ENCODE assay signal across 14 cellular contexts in the genomic region with DNA sequence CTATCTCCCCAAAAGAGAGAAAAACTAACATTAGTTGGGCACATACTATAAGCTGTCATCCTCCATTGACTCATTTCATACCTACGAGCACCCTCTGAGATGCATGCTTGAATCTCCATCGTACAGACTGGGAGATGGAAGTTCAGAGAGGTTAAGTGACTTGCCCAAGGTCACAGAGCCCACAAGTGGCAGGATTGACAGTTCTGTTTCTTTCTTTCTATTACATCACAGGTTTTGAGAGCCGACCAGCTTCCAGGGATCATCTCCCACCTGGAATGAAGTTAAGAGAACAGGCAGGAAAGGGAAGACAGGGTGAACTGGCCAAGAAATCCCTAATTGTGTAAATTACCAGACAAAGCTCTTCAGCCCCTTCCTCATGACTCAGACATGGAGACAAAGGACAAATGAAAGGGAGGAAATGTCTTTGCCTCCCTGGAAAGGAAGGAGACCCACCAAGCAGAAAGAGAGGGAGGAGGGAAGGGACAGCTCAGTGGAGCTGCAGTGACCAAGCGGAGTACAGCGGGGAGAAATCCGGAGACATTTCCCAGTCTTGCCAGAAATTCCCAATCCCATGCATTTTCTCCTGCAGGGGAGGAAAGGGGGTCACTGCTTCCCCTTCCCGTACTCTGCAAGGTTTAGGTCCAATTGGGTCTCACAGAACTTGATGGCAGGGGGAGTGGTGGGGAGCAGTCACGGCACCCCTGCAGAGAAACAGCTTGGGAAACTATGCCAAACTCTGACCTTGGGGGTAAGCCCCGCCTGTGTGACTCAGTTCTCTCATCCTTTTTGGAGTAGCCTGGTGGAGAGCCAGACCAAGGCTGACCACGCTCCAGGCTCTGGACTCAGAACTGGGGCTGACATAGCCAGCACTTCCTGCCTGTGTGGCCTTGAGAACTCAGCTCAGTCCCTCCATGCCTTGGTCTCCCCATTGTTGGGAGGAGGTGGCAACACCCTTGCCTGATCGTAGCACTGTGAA.
A peak's percentile ranks its signal among the peaks of the same experiment; 100 is the strongest.
DNase-seq lines count a peak whose midpoint lies in the region; ATAC-seq, FAIRE-seq and TF ChIP-seq lines count a peak whose summit lies in the region.
"Had no signal": no experiment of that assay in that cellular context is flagged by ENCODE, and none has a peak within 500 bp of the region (broad histone marks: within the 10 kb centered on the region; RNA-seq: fewer than 3 reads in every experiment).

No MANE protein-coding gene starts in this region.

- WGBS in esophagus muscularis mucosa: 74% methylated on average over 8 of the region's 11 CpGs
- WGBS in pancreas, 2 donors: 47 to 59% methylated on average over 11 of the region's 11 CpGs

- no peak for FAIRE-seq in pancreas (lab: Jason Lieb, UNC)
- FAIRE-seq: H1 had no signal

- H3K27me3 ChIP-seq in PC-9 (ENCODE audit: insufficient read depth, low read depth): no peaks in the 10 kb centered on the region
- peaks cover 0 to 9% (median 0%) of the 10 kb centered on the region in 4 donors for H3K27me3 ChIP-seq in esophagus muscularis mucosa
- H3K27me3 ChIP-seq in pancreas: no peaks in the 10 kb centered on the region
- H3K27me3 ChIP-seq: breast epithelium had no signal

- DNase-seq in Daoy (ENCODE audit: low read depth): peak; percentile 40
- no peak for DNase-seq in PC-9
- DNase-seq in esophagus muscularis mucosa (ENCODE audit: extremely low spot score): peak; percentile 92
- DNase-seq in pancreas: no peak
- no peak for DNase-seq in activated naive CD4-positive, alpha-beta T cell treated with anti-CD3 and anti-CD28 coated beads, Interleukin-2, amount 50 U/mL, for 16 hours
- DNase-seq: erythroblast, NCI-H1417, NCI-H526 treated with DMSO at 0.1 percent for 48 hours, retina had no signal

- no peaks in the 10 kb centered on the region for H3K9me2 ChIP-seq in PC-9 (ENCODE audit: insufficient read depth)

- H3K4me1 ChIP-seq in PC-9 (replicated peaks; ENCODE audit: insufficient read depth): peaks cover 17% of the 10 kb centered on the region
- peaks cover 0 to 17% (median 7%) of the 10 kb centered on the region in 4 donors for H3K4me1 ChIP-seq in esophagus muscularis mucosa
- H3K4me1 ChIP-seq in pancreas: no peaks in the 10 kb centered on the region
- H3K4me1 ChIP-seq: breast epithelium had no signal

- H3K9me3 ChIP-seq in PC-9 (ENCODE audit: insufficient read depth, low read depth) (no peaks in the 10 kb centered on the region; the same call in 1 of the 2 replicates), esophagus muscularis mucosa (peaks cover 0 to 4% (median 0%) of the 10 kb centered on the region in 4 donors), pancreas (no peaks in the 10 kb centered on the region)
- H3K9me3 ChIP-seq: breast epithelium had no signal

- no peak overlapping the region for H3K4me3 ChIP-seq in PC-9
- no peak overlapping the region for H3K4me3 ChIP-seq in esophagus muscularis mucosa
- no peak overlapping the region for H3K4me3 ChIP-seq in pancreas
- H3K4me3 ChIP-seq: breast epithelium had no signal

- intact Hi-C loops in PC-9 (cut with micrococcal nuclease; ENCODE audit: unreplicated experiment) (no loop called here), esophagus muscularis mucosa (cut with DNase I) (no loop called here), pancreas (cut with DNase I) (no loop called here)

- ATAC-seq in pancreas (peak in 3 of 4 donors; percentile 44 to 61 (median 59)), HG03108 (IDR thresholded peaks at IDR 0.05; ENCODE audit: unreplicated experiment) (no peak), esophagus mucosa (no peak), GM21367 (IDR thresholded peaks at IDR 0.05; ENCODE audit: unreplicated experiment) (no peak)

- no peaks in the 10 kb centered on the region for H3K36me3 ChIP-seq in PC-9 (ENCODE audit: low read depth)
- H3K36me3 ChIP-seq in esophagus muscularis mucosa: no peaks in the 10 kb centered on the region
- H3K36me3 ChIP-seq in pancreas: no peaks in the 10 kb centered on the region
- H3K36me3 ChIP-seq: breast epithelium had no signal

- peak overlapping the region; percentile 9 for H3K4me2 ChIP-seq in PC-9

- TF ChIP-seq EP300 in esophagus muscularis mucosa (IDR thresholded peaks at IDR 0.05): no peak

- no peak overlapping the region for H2AFZ ChIP-seq in PC-9

- POLR2A ChIA-PET in PC-9 (lab: Charles Lee; ENCODE audit: unreplicated experiment): interaction anchor here (0.7 kb wide), 1 partner anchor 33 kb away, joined by 8 read pairs; no protein-coding TSS in a partner anchor

- H3K27ac ChIP-seq in PC-9: no peak overlapping the region
- H3K27ac ChIP-seq in esophagus muscularis mucosa (replicated peaks in 1 of 4): no peak overlapping the region
- H3K27ac ChIP-seq in pancreas: peak overlapping the region in 1 of 4 donors; percentile 2
- H3K27ac ChIP-seq: breast epithelium had no signal

- CTCF ChIA-PET in PC-9 (lab: Charles Lee): no interaction called here

- no peaks in the 10 kb centered on the region for H3K79me2 ChIP-seq in PC-9 (ENCODE audit: low read depth)

- no TSS peak for BruUV-seq in PC-9 (replicated peaks; lab: Mats Ljungman, UMichigan)

- TF ChIP-seq CTCF in PC-9 (conservative IDR thresholded peaks at IDR 0.05) (no peak), esophagus muscularis mucosa (IDR thresholded peaks at IDR 0.05) (no peak), pancreas (IDR thresholded peaks at IDR 0.05) (no peak)

- no peak for TF ChIP-seq POLR2A in esophagus muscularis mucosa (IDR thresholded peaks at IDR 0.05; ENCODE audit: low read depth)

- H3F3A ChIP-seq in PC-9 (ENCODE audit: insufficient read depth, low read depth): 0 out of 2 replicates have a peak, but pooled peaks cover 4% of the 10 kb centered on the region

- no peaks in the 10 kb centered on the region for H4K20me1 ChIP-seq in PC-9 (ENCODE audit: insufficient read depth)

Comparison
In these comparisons a context has a peak if more than half of its experiments do, and no peak if none do; other contexts are left out.
1. DNase-seq: peak in Daoy (single experiment) and esophagus muscularis mucosa (single experiment); none in PC-9 (0 of 2), pancreas (0 of 6) and activated naive CD4-positive, alpha-beta T cell treated with anti-CD3 and anti-CD28 coated beads, Interleukin-2, amount 50 U/mL, for 16 hours (single experiment).
2. ATAC-seq: peak in pancreas (3 of 4); none in HG03108 (single experiment), esophagus mucosa (single experiment) and GM21367 (single experiment).